In genomic region chr4:128350449-128351045, GRCh38 we compare ENCODE assay signal across 15 cellular contexts.
"Had no signal": no experiment of that assay in that cellular context is flagged by ENCODE, and none has a peak within 500 bp of the region (broad histone marks: within the 10 kb centered on the region; RNA-seq: fewer than 3 reads in every experiment).

No MANE protein-coding gene starts in this region.

- H3K4me3 ChIP-seq: gastroesophageal sphincter, left lung, skin epidermis, tibial nerve had no signal

- H3K36me3 ChIP-seq: gastroesophageal sphincter, left lung, tibial nerve had no signal

- DNase-seq: activated CD4-positive, alpha-beta T cell treated with anti-CD3 and anti-CD28 coated beads, Interleukin-2, amount 10 ng/mL, durations not matched to agents 24 days and 14 days; activated CD4-positive, CD25-positive, alpha-beta regulatory T cell; activated CD8-positive, alpha-beta memory T cell treated with anti-CD3 and anti-CD28 coated beads, Interleukin-2, amount 50 U/mL, for 4 hours; activated CD8-positive, alpha-beta T cell treated with anti-CD3 and anti-CD28 coated beads, Interleukin-2, amount 10 ng/mL, durations not matched to agents 7 days and 5 days; activated T-cell treated with anti-CD3 and anti-CD28 coated beads, Interleukin-2, amount 50 U/mL, for 48 hours; islet precursor cell; left lung; natural killer cell; stimulated activated CD4-positive, alpha-beta T cell treated with anti-CD3 and anti-CD28 coated beads, Interleukin-15, amount 100 ng/mL, for 24 hours; stimulated activated CD4-positive, alpha-beta T cell treated with anti-CD3 and anti-CD28 coated beads, Interleukin-4, amount 100 ng/mL, for 1 hour; stimulated activated naive CD4-positive, alpha-beta T cell had no signal

- H3K27me3 ChIP-seq: gastroesophageal sphincter, left lung, tibial nerve had no signal

- H3K9me3 ChIP-seq: gastroesophageal sphincter, left lung, tibial nerve had no signal

- H3K27ac ChIP-seq: gastroesophageal sphincter, left lung, skin epidermis, tibial nerve had no signal

- ATAC-seq: activated CD8-positive, alpha-beta T cell treated with anti-CD3 and anti-CD28 coated beads, Interleukin-2, amount 10 ng/mL, durations not matched to agents 7 days and 5 days; activated naive CD4-positive, alpha-beta T cell treated with anti-CD3 and anti-CD28 coated beads, Interleukin-2, amount 50 U/mL, for 72 hours; gastroesophageal sphincter; left lung; natural killer cell had no signal
